ENCODE assay signal across 19 cellular contexts in genomic region chr3:141249041-141249440, GRCh38. TPM values are rescaled to one million over a fixed set of nuclear protein-coding genes. Genes with fewer than 3 reads are reported as not detected.
DNase-seq lines count a peak whose midpoint lies in the region; ATAC-seq and TF ChIP-seq lines count a peak whose summit lies in the region.
"Had no signal": no experiment of that assay in that cellular context is flagged by ENCODE, and none has a peak within 500 bp of the region (broad histone marks: within the 10 kb centered on the region; RNA-seq: fewer than 3 reads in every experiment).

No MANE protein-coding gene starts in this region.

- peaks cover 10% of the 10 kb centered on the region; the same call in 1 of the 2 replicates for H3K79me2 ChIP-seq in GM23248 (ENCODE audit: insufficient read depth)

- no peak overlapping the region for H3K27ac Mint-ChIP-seq in stimulated activated naive CD8-positive, alpha-beta T cell treated with anti-CD3 and anti-CD28 coated beads, Interleukin-15, amount 100 ng/mL, for 72 hours
- H3K27ac Mint-ChIP-seq in endodermal cell (no peak overlapping the region), osteocyte (ENCODE audit: unreplicated experiment) (no peak overlapping the region)
- H3K27ac Mint-ChIP-seq: IgD-negative memory B cell had no signal

- no peaks in the 10 kb centered on the region for H3K9me2 ChIP-seq in GM23248 (ENCODE audit: insufficient read depth)

- peaks cover 5% of the 10 kb centered on the region for H3K4me1 Mint-ChIP-seq in stimulated activated naive CD8-positive, alpha-beta T cell treated with anti-CD3 and anti-CD28 coated beads, Interleukin-15, amount 100 ng/mL, for 72 hours
- H3K4me1 Mint-ChIP-seq in endodermal cell, result peaks cover 3% of the 10 kb centered on the region
- H3K4me1 Mint-ChIP-seq in osteocyte (ENCODE audit: unreplicated experiment), result no peaks in the 10 kb centered on the region
- H3K4me1 Mint-ChIP-seq: IgD-negative memory B cell had no signal

- in situ Hi-C loops in GM23248 (cut with MboI), result no loop called here

- H3K9ac ChIP-seq in endodermal cell (ENCODE audit: extremely low read depth, low read length, poor library complexity, severe bottlenecking) (no peak overlapping the region), GM23248 (no peak overlapping the region)

- H3F3A ChIP-seq in GM23248 (ENCODE audit: insufficient read depth), result 0 out of 2 replicates have a peak, but pooled peaks cover 3% of the 10 kb centered on the region

- H3K27me3 ChIP-seq in endodermal cell (ENCODE audit: control insufficient read depth, insufficient read depth, low read length, poor library complexity, severe bottlenecking) (no peaks in the 10 kb centered on the region), GM23248 (replicated peaks; ENCODE audit: insufficient read depth) (no peaks in the 10 kb centered on the region)

- TF ChIP-seq CTCF in endodermal cell (conservative IDR thresholded peaks at IDR 0.05) (no peak), osteocyte (IDR thresholded peaks at IDR 0.05) (no peak)

- WGBS in endodermal cell (ENCODE audit: insufficient coverage in 1 of 2, insufficient read length in 1 of 2), 2 experiments, result 91 to 93% methylated on average over 4 of the region's 4 CpGs
- WGBS in GM23248 (ENCODE audit: low coverage in 1 of 2, low lambda C conversion rate in 2 of 2, missing lambda C conversion rate in 2 of 2), 2 experiments, result 91 to 96% methylated on average over 4 of the region's 4 CpGs

- H3K36me3 ChIP-seq in endodermal cell (ENCODE audit: control insufficient read depth, insufficient read depth, low read length) (peaks cover 13% of the 10 kb centered on the region), GM23248 (ENCODE audit: low read depth) (no peaks in the 10 kb centered on the region)

- no peak overlapping the region for H3K4me3 Mint-ChIP-seq in stimulated activated naive CD8-positive, alpha-beta T cell treated with anti-CD3 and anti-CD28 coated beads, Interleukin-15, amount 100 ng/mL, for 72 hours
- H3K4me3 Mint-ChIP-seq in endodermal cell (no peak overlapping the region), osteocyte (ENCODE audit: unreplicated experiment) (no peak overlapping the region)
- H3K4me3 Mint-ChIP-seq: CD4-positive, CD25-positive, alpha-beta regulatory T cell; IgD-negative memory B cell had no signal

- no peaks in the 10 kb centered on the region for H3K9me3 Mint-ChIP-seq in stimulated activated naive CD8-positive, alpha-beta T cell treated with anti-CD3 and anti-CD28 coated beads, Interleukin-15, amount 100 ng/mL, for 72 hours
- H3K9me3 Mint-ChIP-seq in endodermal cell (no peaks in the 10 kb centered on the region), osteocyte (ENCODE audit: unreplicated experiment) (no peaks in the 10 kb centered on the region)
- H3K9me3 Mint-ChIP-seq: CD4-positive, CD25-positive, alpha-beta regulatory T cell; IgD-negative memory B cell had no signal

- H3K27ac ChIP-seq in endodermal cell (ENCODE audit: low read depth, low read length) (no peak overlapping the region), GM23248 (no peak overlapping the region)

- no peak overlapping the region for H3K4me3 ChIP-seq in endodermal cell (ENCODE audit: low read length)
- no peak overlapping the region for H3K4me3 ChIP-seq in GM23248
- H3K4me3 ChIP-seq: GM12878 had no signal

- no peaks in the 10 kb centered on the region for H4K20me1 ChIP-seq in GM23248 (ENCODE audit: insufficient read depth)

- peaks cover 10% of the 10 kb centered on the region for H3K36me3 Mint-ChIP-seq in endodermal cell (ENCODE audit: low read depth)
- no peaks in the 10 kb centered on the region for H3K36me3 Mint-ChIP-seq in osteocyte (ENCODE audit: unreplicated experiment)

- DNase-seq in stimulated activated naive CD8-positive, alpha-beta T cell treated with anti-CD3 and anti-CD28 coated beads, Interleukin-15, Interleukin-2, amounts not matched to agents 100 U/mL and 50 U/mL, for 24 hours, result no peak
- no peak for DNase-seq in stimulated activated naive CD8-positive, alpha-beta T cell treated with anti-CD3 and anti-CD28 coated beads, Interleukin-15, amount 100 ng/mL, for 72 hours
- DNase-seq in endodermal cell, result peak; percentile 25
- DNase-seq in osteocyte (ENCODE audit: extremely low spot score, unreplicated experiment), result peak; percentile 51
- no peak for DNase-seq in NCI-H2227 treated with DMSO at 0.1 percent for 48 hours (lab: John Stamatoyannopoulos, UW)
- no peak for DNase-seq in GM23248
- DNase-seq in activated CD4-positive, alpha-beta T cell treated with anti-CD3 and anti-CD28 coated beads, Interleukin-2, amount 50 U/mL, for 48 hours, result no peak
- DNase-seq: CD4-positive, CD25-positive, alpha-beta regulatory T cell; COR-L47; DND-41; MV-4-11; NCI-H1105 treated with DMSO at 0.1 percent for 48 hours; NCI-H2029 treated with DMSO at 0.1 percent for 48 hours; NCI-H345; NCI-H524; SHP77 had no signal

- no peak overlapping the region for H2AFZ ChIP-seq in GM23248

- no peak overlapping the region for H3K4me2 ChIP-seq in GM23248 (ENCODE audit: unreplicated experiment)

- no peaks in the 10 kb centered on the region for H3K27me3 Mint-ChIP-seq in stimulated activated naive CD8-positive, alpha-beta T cell treated with anti-CD3 and anti-CD28 coated beads, Interleukin-15, amount 100 ng/mL, for 72 hours
- no peaks in the 10 kb centered on the region for H3K27me3 Mint-ChIP-seq in endodermal cell (ENCODE audit: insufficient read depth)
- H3K27me3 Mint-ChIP-seq in osteocyte (ENCODE audit: unreplicated experiment), result no peaks in the 10 kb centered on the region
- H3K27me3 Mint-ChIP-seq: CD4-positive, CD25-positive, alpha-beta regulatory T cell; IgD-negative memory B cell had no signal

- H3K9me3 ChIP-seq in endodermal cell (ENCODE audit: control insufficient read depth, low read length) (no peaks in the 10 kb centered on the region), GM23248 (ENCODE audit: low read depth) (no peaks in the 10 kb centered on the region)

- H3K4me1 ChIP-seq in endodermal cell (ENCODE audit: control insufficient read depth, insufficient read depth, low read length), result no peaks in the 10 kb centered on the region
- H3K4me1 ChIP-seq in GM23248 (ENCODE audit: insufficient read depth), result peaks cover 6% of the 10 kb centered on the region; the same call in 1 of the 2 replicates

- ATAC-seq in stimulated activated naive CD8-positive, alpha-beta T cell treated with anti-CD3 and anti-CD28 coated beads, Interleukin-15, Interleukin-2, amounts not matched to agents 100 U/mL and 50 U/mL, for 24 hours, result peak; percentile 4
- no peak for ATAC-seq in stimulated activated naive CD8-positive, alpha-beta T cell treated with anti-CD3 and anti-CD28 coated beads, Interleukin-15, amount 100 ng/mL, for 72 hours
- ATAC-seq: GM12878, HCT116 had no signal

RNA-seq across cellular contexts. Expression of gene PXYLP1, which starts 17.4 kb away (rescaled TPM):
- total RNA-seq in endodermal cell (10 to 100 TPM; 37.7 to 53.6 TPM), osteocyte (21.2 and 21.9 TPM in 2 replicates)
- polyA plus RNA-seq in endodermal cell (2013, experiment 1 of 2), result 28.7 TPM
- 23.8 TPM for polyA plus RNA-seq in endodermal cell (2013, experiment 2 of 2)
- 12.5 and 15.8 TPM in 2 replicates for total RNA-seq in GM23248 (2014; rRNA removed; shearing (Covaris generic))
- polyA plus RNA-seq in GM23248 (2016; fragmentation: Nextera tagmentation; extraction: Ambion mirVana), result 18.7 and 19.7 TPM in 2 replicates

Comparison
In these comparisons a context has a peak if more than half of its experiments do, and no peak if none do; other contexts are left out.
1. DNase-seq: peak in endodermal cell (single experiment) and osteocyte (single experiment); none in stimulated activated naive CD8-positive, alpha-beta T cell treated with anti-CD3 and anti-CD28 coated beads, Interleukin-15, Interleukin-2, amounts not matched to agents 100 U/mL and 50 U/mL, for 24 hours (single experiment), stimulated activated naive CD8-positive, alpha-beta T cell treated with anti-CD3 and anti-CD28 coated beads, Interleukin-15, amount 100 ng/mL, for 72 hours (0 of 2), NCI-H2227 treated with DMSO at 0.1 percent for 48 hours (single experiment), GM23248 (single experiment) and activated CD4-positive, alpha-beta T cell treated with anti-CD3 and anti-CD28 coated beads, Interleukin-2, amount 50 U/mL, for 48 hours (0 of 2).